Comparison of ENCODE assay signal across 16 cellular contexts in the genomic region with DNA sequence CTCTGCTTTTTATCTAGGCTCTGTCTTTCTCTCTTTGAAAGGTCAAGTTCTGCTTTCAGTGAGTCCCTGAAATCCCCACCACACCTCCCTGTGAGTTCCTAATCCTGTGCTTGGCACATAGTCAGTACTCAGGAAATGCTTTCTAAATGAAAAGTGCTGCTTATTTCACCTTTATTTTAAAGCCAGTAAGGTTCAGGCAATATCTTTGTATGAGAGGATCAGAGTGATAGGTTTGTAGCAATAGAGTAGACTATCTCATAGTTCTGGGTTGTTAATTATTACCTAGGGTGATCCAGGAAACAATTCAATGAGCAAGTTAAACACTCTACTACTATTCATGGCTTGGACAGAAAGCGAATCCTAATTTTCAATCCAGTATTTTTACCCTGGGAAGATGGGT. TPM values are rescaled to one million over a fixed set of nuclear protein-coding genes. Genes with fewer than 3 reads are reported as not detected.
DNase-seq lines count a peak whose midpoint lies in the region; ATAC-seq, FAIRE-seq and TF ChIP-seq lines count a peak whose summit lies in the region.
"Had no signal": no experiment of that assay in that cellular context is flagged by ENCODE, and none has a peak within 500 bp of the region (broad histone marks: within the 10 kb centered on the region; RNA-seq: fewer than 3 reads in every experiment).

No MANE protein-coding gene starts in this region.

- peak; percentile 62 to 84 (median 84) for ATAC-seq in pancreas

- no peak overlapping the region for H3K4me3 ChIP-seq in esophagus muscularis mucosa
- no peak overlapping the region for H3K4me3 ChIP-seq in pancreas
- no peak overlapping the region for H3K4me3 ChIP-seq in brain microvascular endothelial cell (ENCODE audit: low read depth, low read length)

- in situ Hi-C loops in brain microvascular endothelial cell (cut with HindIII; ENCODE audit: low pct_ligation_motif_present, low sequenced_read_pairs), result loop anchor here (25.0 kb wide), 1 partner anchor 127 kb away; the partner anchor contains the start of gene LAMB4

- no peaks in the 10 kb centered on the region for H3K36me3 Mint-ChIP-seq in chondrocyte (ENCODE audit: low read depth)
- H3K36me3 Mint-ChIP-seq: activated naive CD4-positive, alpha-beta T cell treated with anti-CD3 and anti-CD28 coated beads, Interleukin-2, amount 50 U/mL, for 24 hours had no signal

- TF ChIP-seq EP300 in esophagus muscularis mucosa (IDR thresholded peaks at IDR 0.05), result no peak

- H3K36me3 ChIP-seq in esophagus muscularis mucosa (no peaks in the 10 kb centered on the region), pancreas (no peaks in the 10 kb centered on the region), brain microvascular endothelial cell (replicated peaks) (no peaks in the 10 kb centered on the region)

- TF ChIP-seq CTCF in D721Med (IDR thresholded peaks at IDR 0.05; ENCODE audit: insufficient read depth, missing control alignments), result no peak
- no peak for TF ChIP-seq CTCF in esophagus muscularis mucosa (IDR thresholded peaks at IDR 0.05)
- TF ChIP-seq CTCF in pancreas (IDR thresholded peaks at IDR 0.05), result no peak
- no peak for TF ChIP-seq CTCF in brain microvascular endothelial cell (IDR thresholded peaks at IDR 0.05; ENCODE audit: low read depth, low read length, missing control alignments)
- no peak for TF ChIP-seq CTCF in chondrocyte (IDR thresholded peaks at IDR 0.05)

- H3K9me3 Mint-ChIP-seq in chondrocyte (ENCODE audit: low read depth), result no peaks in the 10 kb centered on the region
- H3K9me3 Mint-ChIP-seq: activated CD4-positive, alpha-beta T cell treated with anti-CD3 and anti-CD28 coated beads, Interleukin-2, amount 10 ng/mL, durations not matched to agents 7 days and 5 days; activated naive CD4-positive, alpha-beta T cell treated with anti-CD3 and anti-CD28 coated beads, Interleukin-2, amount 50 U/mL, for 24 hours had no signal

- no peak for TF ChIP-seq POLR2A in esophagus muscularis mucosa (IDR thresholded peaks at IDR 0.05; ENCODE audit: low read depth)

- FAIRE-seq in D721Med (lab: Jason Lieb, UNC) (peak; percentile 46), pancreas (lab: Jason Lieb, UNC) (no peak)

- no peak overlapping the region for H3K4me3 Mint-ChIP-seq in chondrocyte (ENCODE audit: unreplicated experiment)
- H3K4me3 Mint-ChIP-seq: activated CD4-positive, alpha-beta T cell treated with anti-CD3 and anti-CD28 coated beads, Interleukin-2, amount 10 ng/mL, durations not matched to agents 7 days and 5 days; activated naive CD4-positive, alpha-beta T cell treated with anti-CD3 and anti-CD28 coated beads, Interleukin-2, amount 50 U/mL, for 24 hours had no signal

- peak overlapping the region; percentile 9 to 45 (median 18) for H3K27ac ChIP-seq in esophagus muscularis mucosa (replicated peaks in 1 of 4)
- peak overlapping the region in 3 of 4 donors; percentile 11 to 61 (median 47) for H3K27ac ChIP-seq in pancreas
- no peak overlapping the region for H3K27ac ChIP-seq in brain microvascular endothelial cell

- intact Hi-C loops in esophagus muscularis mucosa (cut with DNase I) (loop anchor here (10.0 kb wide), 1 partner anchor 266 kb away; the partner anchor contains the start of gene CBLL1), pancreas (cut with DNase I) (no loop called here)

- H3K9me3 ChIP-seq in esophagus muscularis mucosa, result no peaks in the 10 kb centered on the region
- no peaks in the 10 kb centered on the region for H3K9me3 ChIP-seq in pancreas

- peaks cover 38% of the 10 kb centered on the region for H3K4me1 Mint-ChIP-seq in chondrocyte (ENCODE audit: low read depth)
- H3K4me1 Mint-ChIP-seq: activated CD4-positive, alpha-beta T cell treated with anti-CD3 and anti-CD28 coated beads, Interleukin-2, amount 10 ng/mL, durations not matched to agents 7 days and 5 days; activated naive CD4-positive, alpha-beta T cell treated with anti-CD3 and anti-CD28 coated beads, Interleukin-2, amount 50 U/mL, for 24 hours had no signal

- H3K4me1 ChIP-seq in esophagus muscularis mucosa (peaks cover 0 to 33% (median 22%) of the 10 kb centered on the region in 4 donors), pancreas (peaks cover 11 to 46% (median 40%) of the 10 kb centered on the region in 3 donors)

- DNase-seq in D721Med (ENCODE audit: insufficient read length, low spot score) (no peak), NCI-H69 (lab: John Stamatoyannopoulos, UW) (peak; percentile 18), esophagus muscularis mucosa (ENCODE audit: extremely low spot score) (no peak), pancreas (no peak), brain microvascular endothelial cell (no peak), midbrain (lab: John Stamatoyannopoulos, UW) (no peak), chondrocyte (ENCODE audit: low spot score) (no peak)
- DNase-seq in stimulated activated CD4-positive, alpha-beta T cell treated with anti-CD3 and anti-CD28 coated beads, Interleukin-4, amount 100 ng/mL, for 24 hours, result no peak
- DNase-seq: activated CD4-positive, alpha-beta T cell treated with anti-CD3 and anti-CD28 coated beads, Interleukin-2, amount 10 ng/mL, durations not matched to agents 7 days and 5 days; AML-193; DMS 273 treated with DMSO at 0.1 percent for 48 hours; KBM-7; NCI-H2029; occipital lobe; stimulated activated CD4-positive, alpha-beta T cell treated with anti-CD3 and anti-CD28 coated beads, Interleukin-2, amount 100 ng/mL, for 48 hours had no signal

- H3K27me3 ChIP-seq in esophagus muscularis mucosa, result no peaks in the 10 kb centered on the region
- no peaks in the 10 kb centered on the region for H3K27me3 ChIP-seq in pancreas
- H3K27me3 ChIP-seq in brain microvascular endothelial cell (replicated peaks), result no peaks in the 10 kb centered on the region

- WGBS in esophagus muscularis mucosa, result 100% methylated on average over 1 of the region's 1 CpG
- 18% methylated on average over 1 of the region's 1 CpG for WGBS in pancreas, 2 donors

- no peaks in the 10 kb centered on the region for H3K27me3 Mint-ChIP-seq in chondrocyte (ENCODE audit: low read depth)

- H3K27ac Mint-ChIP-seq in chondrocyte (ENCODE audit: unreplicated experiment), result no peak overlapping the region
- H3K27ac Mint-ChIP-seq: activated CD4-positive, alpha-beta T cell treated with anti-CD3 and anti-CD28 coated beads, Interleukin-2, amount 10 ng/mL, durations not matched to agents 7 days and 5 days; activated naive CD4-positive, alpha-beta T cell treated with anti-CD3 and anti-CD28 coated beads, Interleukin-2, amount 50 U/mL, for 24 hours had no signal

RNA-seq across cellular contexts. Expression of gene LAMB1, which starts 7.4 kb away (rescaled TPM):
- total RNA-seq in esophagus muscularis mucosa (100 to 1,000 TPM; 167 to 240 (median 219) TPM), pancreas (100 to 1,000 TPM in 3 of 6 donors, 10 to 100 TPM in 3; 25.5 to 169 (median 101) TPM), chondrocyte (405 to 481 TPM (median 466 TPM) in 3 replicates)
- polyA plus RNA-seq in pancreas, result 100 to 1,000 TPM; 137 to 167 TPM
- total RNA-seq: activated CD4-positive, alpha-beta T cell treated with anti-CD3 and anti-CD28 coated beads, Interleukin-2, amount 10 ng/mL, durations not matched to agents 7 days and 5 days had no signal
